ENCODE assay signal across 14 cellular contexts in the genomic region with DNA sequence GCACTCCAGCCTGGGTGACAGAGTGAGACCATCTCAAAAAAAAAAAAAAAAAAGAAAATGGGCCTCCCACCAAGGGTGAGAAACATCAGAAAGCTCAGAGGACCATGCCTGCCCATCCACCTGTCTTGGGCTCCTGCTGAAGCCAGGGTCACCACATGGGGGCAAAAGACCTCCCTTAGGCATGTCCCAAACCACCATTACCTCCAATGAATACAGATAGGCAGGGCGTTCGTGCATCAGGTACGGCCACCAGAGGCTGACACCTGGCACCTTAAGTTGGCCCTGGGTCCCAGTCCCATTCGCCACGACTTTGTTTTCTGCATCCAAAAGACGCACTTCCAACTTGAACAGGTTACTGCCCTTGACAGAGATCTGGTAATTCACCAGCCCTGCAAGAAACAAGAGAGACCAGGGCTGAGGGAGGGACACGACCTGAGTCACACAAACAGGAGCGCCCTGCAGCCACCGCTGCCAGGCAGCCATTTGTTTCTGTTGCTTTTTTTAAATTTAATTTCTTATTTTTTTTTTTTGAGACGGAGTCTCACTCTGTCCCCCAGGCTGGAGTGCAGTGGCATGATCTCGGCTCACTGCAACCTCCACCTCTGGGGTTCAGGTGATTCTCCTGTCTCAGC.
"Had no signal": no experiment of that assay in that cellular context is flagged by ENCODE, and none has a peak within 500 bp of the region (broad histone marks: within the 10 kb centered on the region; RNA-seq: fewer than 3 reads in every experiment).

No MANE protein-coding gene starts in this region.

- ATAC-seq: T-helper 17 cell had no signal

- H3K4me3 ChIP-seq: tibial nerve, uterus had no signal

- H3K36me3 ChIP-seq: uterus had no signal

- H3K9me3 ChIP-seq: tibial nerve, uterus had no signal

- DNase-seq: activated CD4-positive, alpha-beta T cell treated with anti-CD3 and anti-CD28 coated beads, Interleukin-2, amount 10 ng/mL, durations not matched to agents 24 days and 14 days; activated naive CD4-positive, alpha-beta T cell; activated naive CD8-positive, alpha-beta T cell treated with anti-CD3 and anti-CD28 coated beads, Interleukin-2, amount 10 ng/mL, durations not matched to agents 7 days and 5 days; anterior cingulate cortex; brain microvascular endothelial cell; cortex of kidney; effector memory CD4-positive, alpha-beta T cell; foreskin melanocyte; midbrain; stimulated activated CD4-positive, alpha-beta T cell treated with anti-CD3 and anti-CD28 coated beads, Interleukin-4, amount 100 ng/mL, for 24 hours; stimulated activated naive CD4-positive, alpha-beta T cell; T-helper 17 cell; uterus had no signal

- H3K27ac ChIP-seq: brain microvascular endothelial cell, tibial nerve, uterus had no signal

- H3K27me3 ChIP-seq: brain microvascular endothelial cell, tibial nerve, uterus had no signal
